8 cellular contexts compared by ENCODE assay signal in the genomic region with DNA sequence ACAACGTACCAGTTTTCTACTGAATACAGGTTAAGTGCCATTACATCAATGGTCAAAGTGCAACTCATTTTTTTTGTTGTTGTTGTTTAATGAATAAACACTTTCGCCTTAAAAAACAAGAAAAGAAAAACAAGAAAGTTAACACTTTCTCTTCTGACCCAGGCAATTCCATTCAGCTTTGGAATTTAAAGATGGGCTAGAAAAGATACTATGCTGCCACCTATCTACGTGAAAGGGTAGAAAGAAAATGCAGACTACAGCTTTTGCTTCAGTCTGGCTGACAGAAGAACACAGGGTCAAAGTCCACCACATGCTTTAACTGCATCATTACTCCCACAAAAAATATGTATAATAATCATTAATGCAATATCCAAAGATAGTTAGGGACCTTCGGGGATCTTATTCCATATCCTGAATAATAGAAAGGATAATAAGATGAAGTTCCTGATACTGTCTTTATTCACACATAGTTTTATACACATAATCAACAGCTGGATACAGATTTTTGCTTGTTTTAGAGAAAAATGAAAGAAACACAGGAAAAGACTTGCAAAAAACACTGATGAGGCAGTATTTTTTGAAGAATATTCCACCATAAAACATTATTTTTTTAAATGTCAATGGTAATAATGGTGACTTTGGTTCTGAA. TPM values are rescaled to one million over a fixed set of nuclear protein-coding genes. Genes with fewer than 3 reads are reported as not detected.
A peak's percentile ranks its signal among the peaks of the same experiment; 100 is the strongest.
DNase-seq lines count a peak whose midpoint lies in the region; FAIRE-seq and TF ChIP-seq lines count a peak whose summit lies in the region.

No MANE protein-coding gene starts in this region.

- H3K4me3 Mint-ChIP-seq in endothelial cell (ENCODE audit: unreplicated experiment) (no peak overlapping the region), immature natural killer cell (no peak overlapping the region)

- no peak overlapping the region for H3K27ac Mint-ChIP-seq in endothelial cell (ENCODE audit: unreplicated experiment)
- no peak overlapping the region for H3K27ac Mint-ChIP-seq in immature natural killer cell

- FAIRE-seq in GM19239 (lab: Jason Lieb, UNC), result no peak

- H3K27me3 Mint-ChIP-seq in endothelial cell (ENCODE audit: unreplicated experiment) (peaks cover 2% of the 10 kb centered on the region), immature natural killer cell (ENCODE audit: low read depth in 3 of 3) (no peaks in the 10 kb centered on the region)

- DNase-seq in NCI-H510A treated with DMSO at 0.1 percent for 48 hours (lab: John Stamatoyannopoulos, UW) (peak; percentile 3), NCI-H510A (lab: John Stamatoyannopoulos, UW) (no peak), NCI-H748 (lab: John Stamatoyannopoulos, UW; ENCODE audit: unreplicated experiment) (peak; percentile 52), endothelial cell (ENCODE audit: low spot score) (no peak), retina (peak; percentile 36), GM19239 (ENCODE audit: insufficient read length, low spot score) (no peak), immature natural killer cell (no peak)
- no peak for DNase-seq in stimulated activated CD4-positive, alpha-beta T cell treated with anti-CD3 and anti-CD28 coated beads, Interleukin-1b, Interleukin-23, amount 100 ng/mL, for 48 hours

- no peaks in the 10 kb centered on the region for H3K4me1 Mint-ChIP-seq in endothelial cell (ENCODE audit: unreplicated experiment)
- H3K4me1 Mint-ChIP-seq in immature natural killer cell, result peaks cover 1 to 7% of the 10 kb centered on the region in 2 donors

- H3K36me3 Mint-ChIP-seq in endothelial cell (ENCODE audit: low read depth, unreplicated experiment) (peaks cover 35% of the 10 kb centered on the region), immature natural killer cell (peaks cover 46 to 49% (median 48%) of the 10 kb centered on the region in 3 donors)

- H3K9me3 Mint-ChIP-seq in endothelial cell (ENCODE audit: unreplicated experiment) (no peaks in the 10 kb centered on the region), immature natural killer cell (peaks cover 9 to 27% (median 20%) of the 10 kb centered on the region in 6 donors)

- peak; percentile 53 for TF ChIP-seq CTCF in endothelial cell (IDR thresholded peaks at IDR 0.05; ENCODE audit: unreplicated experiment)

RNA-seq across cellular contexts. Expression of gene ZDHHC21, which starts 40.4 kb away (rescaled TPM):
- 16.5 TPM for total RNA-seq in endothelial cell (ENCODE audit: unreplicated experiment)
- polyA plus RNA-seq in immature natural killer cell, result 1 to 10 TPM; 1.3 to 2.3 (median 1.7) TPM

Comparison
In these comparisons a context has a peak if more than half of its experiments do, and no peak if none do; other contexts are left out.
1. DNase-seq: peak in NCI-H510A treated with DMSO at 0.1 percent for 48 hours (single experiment), NCI-H748 (single experiment) and retina (single experiment); none in NCI-H510A (single experiment), endothelial cell (single experiment), GM19239 (single experiment), stimulated activated CD4-positive, alpha-beta T cell treated with anti-CD3 and anti-CD28 coated beads, Interleukin-1b, Interleukin-23, amount 100 ng/mL, for 48 hours (single experiment) and immature natural killer cell (0 of 3).